8 cellular contexts compared by ENCODE assay signal in the genomic region with DNA sequence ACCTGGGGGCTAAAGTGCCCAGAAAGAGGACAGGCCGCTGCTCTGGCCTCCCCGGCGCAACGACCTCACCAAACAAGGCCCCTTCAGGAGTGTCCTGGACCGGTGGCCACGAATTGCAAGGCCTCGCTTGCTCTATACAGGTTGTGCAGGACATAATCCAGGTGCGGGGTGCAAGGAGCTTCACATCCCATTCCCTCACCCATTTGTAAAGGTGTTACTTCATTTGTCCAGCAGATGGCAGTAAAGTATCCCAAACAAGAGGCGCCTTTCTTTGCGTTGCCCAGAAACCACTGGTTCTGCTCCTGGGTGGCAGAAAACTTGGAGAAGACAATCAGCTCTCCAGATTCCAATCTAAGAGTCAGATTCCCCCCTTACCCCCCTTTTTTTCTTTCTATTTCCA. TPM values are rescaled to one million over a fixed set of nuclear protein-coding genes. Genes with fewer than 3 reads are reported as not detected.
DNase-seq lines count a peak whose midpoint lies in the region; ATAC-seq and TF ChIP-seq lines count a peak whose summit lies in the region.

No MANE protein-coding gene starts in this region.

- no peaks in the 10 kb centered on the region for H3K9me3 Mint-ChIP-seq in activated T-helper 17 cell treated with anti-CD3 and anti-CD28 coated beads, Interleukin-2, amount 50 U/mL, for 72 hours

- peak; percentile 59 for TF ChIP-seq CTCF in GM20000 (IDR thresholded peaks at IDR 0.05; ENCODE audit: extremely low read depth, missing control alignments)

- H3K4me3 Mint-ChIP-seq in activated T-helper 17 cell treated with anti-CD3 and anti-CD28 coated beads, Interleukin-2, amount 50 U/mL, for 72 hours = no peak overlapping the region

- in situ Hi-C loops in Caki2 (cut with HindIII; ENCODE audit: low pct_unique_long_range_greater_than_20kb, low sequenced_read_pairs) = loop anchor here (25.0 kb wide), 1 partner anchor 173 kb away; no protein-coding TSS in a partner anchor

- ATAC-seq in activated T-helper 17 cell treated with anti-CD3 and anti-CD28 coated beads, Interleukin-2, amount 50 U/mL, for 72 hours (replicated peaks) = peak; percentile 55
- ATAC-seq in left cardiac atrium (peak; percentile 36 to 65), HG03439 (IDR thresholded peaks at IDR 0.05; ENCODE audit: unreplicated experiment) (no peak), GM19467 (IDR thresholded peaks at IDR 0.05; ENCODE audit: unreplicated experiment) (no peak)

- no peaks in the 10 kb centered on the region for H3K36me3 Mint-ChIP-seq in activated T-helper 17 cell treated with anti-CD3 and anti-CD28 coated beads, Interleukin-2, amount 50 U/mL, for 72 hours (ENCODE audit: low read depth)

- peaks cover 34% of the 10 kb centered on the region for H3K27me3 Mint-ChIP-seq in activated T-helper 17 cell treated with anti-CD3 and anti-CD28 coated beads, Interleukin-2, amount 50 U/mL, for 72 hours

- DNase-seq in Caki2 (ENCODE audit: low read depth) (peak; percentile 41), GM20000 (ENCODE audit: low spot score) (peak; percentile 69), NCI-H345 treated with DMSO at 0.1 percent for 48 hours (lab: John Stamatoyannopoulos, UW; ENCODE audit: unreplicated experiment) (peak; percentile 64), left cardiac atrium (no peak), putamen (ENCODE audit: low spot score) (peak; percentile 69)

- H3K4me1 Mint-ChIP-seq in activated T-helper 17 cell treated with anti-CD3 and anti-CD28 coated beads, Interleukin-2, amount 50 U/mL, for 72 hours = no peaks in the 10 kb centered on the region

- no peak overlapping the region for H3K27ac Mint-ChIP-seq in activated T-helper 17 cell treated with anti-CD3 and anti-CD28 coated beads, Interleukin-2, amount 50 U/mL, for 72 hours

- intact Hi-C loops in left cardiac atrium (cut with DNase I) = loop anchor here (1.0 to 10.0 kb wide), 4 partner anchors 144 to 222 kb away; no protein-coding TSS in a partner anchor

RNA-seq across cellular contexts. Expression of a gene that starts 35.9 kb away (rescaled TPM):
- 5.2 and 6.0 TPM in 2 replicates for total RNA-seq in Caki2 (2014; rRNA removed; shearing (Covaris generic); ENCODE audit: low replicate concordance)
- 1 to 10 TPM in 1 of 2 donors, under 1 TPM in 1; 0.40 to 2.0 TPM for total RNA-seq in activated T-helper 17 cell treated with anti-CD3 and anti-CD28 coated beads, Interleukin-2, amount 50 U/mL, for 72 hours
- total RNA-seq in left cardiac atrium = 10 to 100 TPM; 16.1 to 16.3 TPM

Comparison
In these comparisons a context has a peak if more than half of its experiments do, and no peak if none do; other contexts are left out.
1. ATAC-seq: peak in activated T-helper 17 cell treated with anti-CD3 and anti-CD28 coated beads, Interleukin-2, amount 50 U/mL, for 72 hours (single experiment) and left cardiac atrium (2 of 2); none in HG03439 (single experiment) and GM19467 (single experiment).